Comparison of ENCODE assay signal across 15 cellular contexts in the genomic region with DNA sequence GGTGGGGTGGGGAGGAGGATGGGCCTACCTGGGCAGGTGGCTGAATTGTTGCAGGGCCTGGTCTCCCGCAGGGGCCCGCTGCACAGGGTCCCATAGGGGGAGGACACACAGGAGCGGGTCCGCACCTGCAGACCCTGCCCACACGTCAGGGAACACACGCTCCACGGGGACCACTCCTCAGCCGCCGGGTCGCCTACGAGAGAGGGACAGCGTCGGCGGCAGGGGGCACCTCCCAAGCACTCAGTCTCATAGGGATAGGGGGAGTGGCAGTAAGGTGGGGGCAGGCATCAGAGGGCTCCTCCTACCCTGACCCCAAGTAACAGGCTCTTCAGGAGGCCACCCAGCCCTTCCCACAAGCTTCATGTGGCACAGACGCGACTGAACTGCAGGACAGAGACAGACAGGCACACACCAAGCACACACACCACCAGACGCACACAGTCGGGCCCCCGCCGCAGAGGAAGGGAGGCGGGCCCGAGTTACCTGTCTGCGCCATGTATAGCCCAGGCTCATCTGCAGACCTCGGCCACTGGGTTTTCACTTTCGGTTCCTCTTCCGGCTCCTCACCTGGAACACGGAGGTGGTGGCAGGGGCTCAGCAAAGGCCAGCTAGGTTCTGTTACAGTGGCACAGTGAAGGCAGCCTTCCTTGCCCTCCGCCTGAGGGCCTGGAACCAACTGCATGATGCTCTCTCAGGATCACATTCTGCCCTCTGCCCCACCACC. TPM values are rescaled to one million over a fixed set of nuclear protein-coding genes. Genes with fewer than 3 reads are reported as not detected.
DNase-seq lines count a peak whose midpoint lies in the region; ATAC-seq and TF ChIP-seq lines count a peak whose summit lies in the region.
"Had no signal": no experiment of that assay in that cellular context is flagged by ENCODE, and none has a peak within 500 bp of the region (broad histone marks: within the 10 kb centered on the region; RNA-seq: fewer than 3 reads in every experiment).

No MANE protein-coding gene starts in this region.

- H3K36me3 Mint-ChIP-seq in stimulated activated effector memory CD8-positive, alpha-beta T cell treated with anti-CD3 and anti-CD28 coated beads, Interleukin-12 subunit alpha, Interleukin-12 subunit beta, amount 100 ng/mL, for 72 hours: no peaks in the 10 kb centered on the region

- H3K9me3 Mint-ChIP-seq in stimulated activated effector memory CD8-positive, alpha-beta T cell treated with anti-CD3 and anti-CD28 coated beads, Interleukin-12 subunit alpha, Interleukin-12 subunit beta, amount 100 ng/mL, for 72 hours: no peaks in the 10 kb centered on the region

- CTCF ChIA-PET in HEK293T (lab: Yijun Ruan, JAX): interaction anchor here (1.0 to 2.7 kb wide), 5 partner anchors 9 to 80 kb away, joined by 3 to 20 read pairs (median 18); no protein-coding TSS in a partner anchor

- H3K27ac Mint-ChIP-seq in stimulated activated effector memory CD8-positive, alpha-beta T cell treated with anti-CD3 and anti-CD28 coated beads, Interleukin-12 subunit alpha, Interleukin-12 subunit beta, amount 100 ng/mL, for 72 hours: no peak overlapping the region

- H3K4me1 Mint-ChIP-seq in stimulated activated effector memory CD8-positive, alpha-beta T cell treated with anti-CD3 and anti-CD28 coated beads, Interleukin-12 subunit alpha, Interleukin-12 subunit beta, amount 100 ng/mL, for 72 hours: peaks cover 64% of the 10 kb centered on the region

- H3K4me3 Mint-ChIP-seq in stimulated activated effector memory CD8-positive, alpha-beta T cell treated with anti-CD3 and anti-CD28 coated beads, Interleukin-12 subunit alpha, Interleukin-12 subunit beta, amount 100 ng/mL, for 72 hours: no peak overlapping the region

- no peak for TF ChIP-seq CTCF in GM13976 (IDR thresholded peaks at IDR 0.05; ENCODE audit: borderline replicate concordance, control extremely low read depth, extremely low read depth, insufficient read depth, missing control alignments)

- intact Hi-C loops in left colon (cut with DNase I, micrococcal nuclease): no loop called here

- in situ Hi-C loops in GM13976 (cut with MboI; ENCODE audit: low sequenced_read_pairs, unreplicated experiment): no loop called here

- POLR2A ChIA-PET in HEK293T (lab: Yijun Ruan, JAX): no interaction called here

- DNase-seq in GM13976 (ENCODE audit: low spot score): peak; percentile 69
- DNase-seq in left colon: peak in 1 of 2 donors; percentile 43
- no peak for DNase-seq in HPDE6-E6E7 (ENCODE audit: extremely low spot score)
- DNase-seq in stimulated activated effector memory CD8-positive, alpha-beta T cell treated with anti-CD3 and anti-CD28 coated beads, Interleukin-12 subunit alpha, Interleukin-12 subunit beta, amount 100 ng/mL, for 72 hours (ENCODE audit: low spot score in 2 of 2): no peak
- DNase-seq in HEK293T (ENCODE audit: extremely low spot score): no peak
- no peak for DNase-seq in NCI-H1930 (lab: John Stamatoyannopoulos, UW)
- DNase-seq: anterior cingulate cortex; C1 segment of cervical spinal cord; effector CD8-positive, alpha-beta T cell; GOT3; NCI-H446 treated with DMSO at 0.1 percent for 48 hours; SHP77 treated with DMSO at 0.1 percent for 48 hours had no signal

- ATAC-seq in GM21390 (IDR thresholded peaks at IDR 0.05; ENCODE audit: unreplicated experiment) (peak; percentile 72), HG03520 (IDR thresholded peaks at IDR 0.05; ENCODE audit: unreplicated experiment) (peak; percentile 56), left colon (peak; percentile 24)
- ATAC-seq in stimulated activated effector memory CD8-positive, alpha-beta T cell treated with anti-CD3 and anti-CD28 coated beads, Interleukin-12 subunit alpha, Interleukin-12 subunit beta, amount 100 ng/mL, for 72 hours: no peak

TF ChIP-seq in HEK293T, 16 proteins besides CTCF, POLR2A, EP300 and RAD21:
- TF ChIP-seq L3MBTL2 (conservative IDR thresholded peaks at IDR 0.05) (no peak), ZNF384 (IDR thresholded peaks at IDR 0.05) (no peak), FOXM1 (IDR thresholded peaks at IDR 0.05; ENCODE audit: borderline replicate concordance) (no peak), SUZ12 (IDR thresholded peaks at IDR 0.05) (no peak), NFRKB (IDR thresholded peaks at IDR 0.05) (no peak), FOXK2 (IDR thresholded peaks at IDR 0.05) (no peak), SP1 (IDR thresholded peaks at IDR 0.05) (no peak), CTBP1 (IDR thresholded peaks at IDR 0.05; ENCODE audit: borderline replicate concordance) (no peak), HDGF (IDR thresholded peaks at IDR 0.05; ENCODE audit: borderline replicate concordance) (no peak), BHLHE40 (IDR thresholded peaks at IDR 0.05; ENCODE audit: borderline replicate concordance) (no peak)
- TF ChIP-seq, protein P1, sequence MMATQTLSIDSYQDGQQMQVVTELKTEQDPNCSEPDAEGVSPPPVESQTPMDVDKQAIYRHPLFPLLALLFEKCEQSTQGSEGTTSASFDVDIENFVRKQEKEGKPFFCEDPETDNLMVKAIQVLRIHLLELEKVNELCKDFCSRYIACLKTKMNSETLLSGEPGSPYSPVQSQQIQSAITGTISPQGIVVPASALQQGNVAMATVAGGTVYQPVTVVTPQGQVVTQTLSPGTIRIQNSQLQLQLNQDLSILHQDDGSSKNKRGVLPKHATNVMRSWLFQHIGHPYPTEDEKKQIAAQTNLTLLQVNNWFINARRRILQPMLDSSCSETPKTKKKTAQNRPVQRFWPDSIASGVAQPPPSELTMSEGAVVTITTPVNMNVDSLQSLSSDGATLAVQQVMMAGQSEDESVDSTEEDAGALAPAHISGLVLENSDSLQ (IDR thresholded peaks at IDR 0.05): no peak

RNA-seq across cellular contexts. Expression of a gene that starts 19.8 kb away (rescaled TPM):
- under 1 TPM; 0.79 to 0.89 TPM for total RNA-seq in left colon
- total RNA-seq: left lobe of liver had no signal

RNA-seq across cellular contexts. Expression of a gene that starts 40.5 kb away (rescaled TPM):
- total RNA-seq in left colon: 10 to 100 TPM; 15.7 to 23.3 TPM
